ENCODE assay signal across 1 cellular context in genomic region chr20:24987244-24987643, GRCh38.
A peak's percentile ranks its signal among the peaks of the same experiment; 100 is the strongest.
TF ChIP-seq lines count a peak whose summit lies in the region.

No MANE protein-coding gene starts in this region.

TF ChIP-seq in liver, 16 proteins besides CTCF, POLR2A, EP300 and RAD21 (continued from another document):
- peak; percentile 28 for TF ChIP-seq ZBTB33 (IDR thresholded peaks at IDR 0.05)
- TF ChIP-seq RXRA (IDR thresholded peaks at IDR 0.05): peak; percentile 55 to 78
- TF ChIP-seq SP1 (IDR thresholded peaks at IDR 0.05): no peak
- TF ChIP-seq EGR1 (IDR thresholded peaks at IDR 0.05; ENCODE audit: low read depth in 2 of 2): peak; percentile 11 to 40
TF ChIP-seq in liver: peak in this region for 11.
